In genomic region chr13:112735791-112736190, GRCh38 we compare ENCODE assay signal across 22 cellular contexts. TPM values are rescaled to one million over a fixed set of nuclear protein-coding genes. Genes with fewer than 3 reads are reported as not detected.
DNase-seq lines count a peak whose midpoint lies in the region; TF ChIP-seq lines count a peak whose summit lies in the region.
"Had no signal": no experiment of that assay in that cellular context is flagged by ENCODE, and none has a peak within 500 bp of the region (broad histone marks: within the 10 kb centered on the region; RNA-seq: fewer than 3 reads in every experiment).

No MANE protein-coding gene starts in this region.

- no peak overlapping the region for H3K4me3 ChIP-seq in iPS DF 6.9 (ENCODE audit: low read length)
- H3K4me3 ChIP-seq in testis = peak overlapping the region in 1 of 2 donors; percentile 11
- H3K4me3 ChIP-seq: ascending aorta, dorsolateral prefrontal cortex, heart left ventricle, SJCRH30, tibial artery had no signal

- WGBS in iPS DF 6.9 (ENCODE audit: insufficient coverage, insufficient read length) = no CpG with 5 or more reads among the region's 17 CpGs
- WGBS in testis, 2 donors = 76 to 85% methylated on average over 15 to 17 of the region's 17 CpGs

- TF ChIP-seq POLR2A in testis (IDR thresholded peaks at IDR 0.05) = no peak

- intact Hi-C loops in testis (cut with DNase I; ENCODE audit: low total_unique reads) = no loop called here

- in situ Hi-C loops in ACHN (cut with HindIII; ENCODE audit: low pct_ligation_motif_present, low pct_unique_long_range_greater_than_20kb, low sequenced_read_pairs) = no loop called here

- H3K27ac ChIP-seq in iPS DF 6.9 (ENCODE audit: low read length) (no peak overlapping the region), testis (no peak overlapping the region)
- H3K27ac ChIP-seq: ascending aorta, SJCRH30, tibial artery had no signal

- no peaks in the 10 kb centered on the region for H3K36me3 ChIP-seq in iPS DF 6.9 (ENCODE audit: control insufficient read depth, insufficient read depth, low read length)
- H3K36me3 ChIP-seq in testis (ENCODE audit: low read depth, missing control alignments) = no peaks in the 10 kb centered on the region
- H3K36me3 ChIP-seq: ascending aorta, heart left ventricle, SJCRH30, tibial artery had no signal

- H3K9me3 ChIP-seq in iPS DF 6.9 (ENCODE audit: control insufficient read depth, insufficient read depth, low read length) (no peaks in the 10 kb centered on the region), testis (no peaks in the 10 kb centered on the region)
- H3K9me3 ChIP-seq: ascending aorta, Caco-2, heart left ventricle, SJCRH30, tibial artery had no signal

- H3K4me1 ChIP-seq in iPS DF 6.9 (ENCODE audit: control insufficient read depth, insufficient read depth, low read length) = peaks cover 10% of the 10 kb centered on the region
- no peaks in the 10 kb centered on the region for H3K4me1 ChIP-seq in testis
- H3K4me1 ChIP-seq: ascending aorta had no signal

- H3K27me3 ChIP-seq in iPS DF 6.9 (ENCODE audit: control insufficient read depth, insufficient read depth, low read length) (no peaks in the 10 kb centered on the region), testis (no peaks in the 10 kb centered on the region)
- H3K27me3 ChIP-seq: ascending aorta, dorsolateral prefrontal cortex, heart left ventricle, SJCRH30, tibial artery had no signal

- DNase-seq in NCI-H345 (lab: John Stamatoyannopoulos, UW) = peak; percentile 73
- no peak for DNase-seq in NCI-H345 treated with DMSO at 0.1 percent for 48 hours (lab: John Stamatoyannopoulos, UW; ENCODE audit: unreplicated experiment)
- peak; percentile 99 for DNase-seq in SHP77 (lab: John Stamatoyannopoulos, UW)
- peak; percentile 43 for DNase-seq in iPS DF 6.9 (ENCODE audit: low read depth, low spot score)
- DNase-seq in testis = peak; percentile 59
- DNase-seq in AG08396 (ENCODE audit: low spot score) = no peak
- DNase-seq in amygdala (lab: John Stamatoyannopoulos, UW) = no peak
- no peak for DNase-seq in ACHN
- DNase-seq: activated CD4-positive, alpha-beta T cell treated with anti-CD3 and anti-CD28 coated beads, Interleukin-2, amount 10 ng/mL, durations not matched to agents 7 days and 5 days; Caco-2; dorsolateral prefrontal cortex; GOT3; heart left ventricle; NCI-H2107; NCI-H774; nucleus accumbens; SJCRH30; stimulated activated CD4-positive, alpha-beta T cell treated with anti-CD3 and anti-CD28 coated beads, Interleukin-4, amount 100 ng/mL, for 1 hour; stimulated activated naive CD4-positive, alpha-beta T cell treated with Interleukin-2 at 50 U/mL for 16 hours; T-helper 1 cell; tibial artery had no signal

- TF ChIP-seq CTCF in testis (IDR thresholded peaks at IDR 0.05) = no peak

RNA-seq across cellular contexts. Expression of gene ATP11A, which starts 46.0 kb away (rescaled TPM):
- 100 to 1,000 TPM; 112 to 122 TPM for total RNA-seq in testis
- 34.4 TPM for polyA plus RNA-seq in testis (ENCODE audit: insufficient read depth, low read depth, low replicate concordance)

Comparison
In these comparisons a context has a peak if more than half of its experiments do, and no peak if none do; other contexts are left out.
1. DNase-seq: peak in NCI-H345 (single experiment), SHP77 (2 of 2), iPS DF 6.9 (single experiment) and testis (single experiment); none in NCI-H345 treated with DMSO at 0.1 percent for 48 hours (single experiment), AG08396 (single experiment), amygdala (0 of 56) and ACHN (single experiment).